Comparison of ENCODE assay signal across 16 cellular contexts in genomic region chr11:1151366-1152315, GRCh38. TPM values are rescaled to one million over a fixed set of nuclear protein-coding genes. Genes with fewer than 3 reads are reported as not detected.
A peak's percentile ranks its signal among the peaks of the same experiment; 100 is the strongest.
DNase-seq lines count a peak whose midpoint lies in the region; ATAC-seq, FAIRE-seq and TF ChIP-seq lines count a peak whose summit lies in the region.
"Had no signal": no experiment of that assay in that cellular context is flagged by ENCODE, and none has a peak within 500 bp of the region (broad histone marks: within the 10 kb centered on the region; RNA-seq: fewer than 3 reads in every experiment).

No MANE protein-coding gene starts in this region.

- no peak overlapping the region for H3K9ac ChIP-seq in K562 (ENCODE audit: insufficient read depth in 1 of 2, low read depth in 2 of 2, low read length in 2 of 2)

- H4K20me1 ChIP-seq in K562 (replicated peaks; ENCODE audit: control insufficient read depth, insufficient read depth, low read length) = 0 out of 2 replicates have a peak, but pooled peaks cover 5% of the 10 kb centered on the region

- H3K27ac ChIP-seq in K562 (ENCODE audit: extremely low read depth, low read depth, low read length) = no peak overlapping the region
- H3K27ac ChIP-seq: foreskin keratinocyte had no signal

- BruUV-seq in Calu3 (replicated peaks; lab: Mats Ljungman, UMichigan) (TSS peak; percentile 35), K562 (replicated peaks; lab: Mats Ljungman, UMichigan) (no TSS peak)

- no peak for FAIRE-seq in K562 (lab: Jason Lieb, UNC)
- FAIRE-seq: colon had no signal

- intact Hi-C loops in Calu3 (cut with micrococcal nuclease; ENCODE audit: unreplicated experiment) = no loop called here
- intact Hi-C loops in K562 (cut with micrococcal nuclease) = no loop called here

- TF ChIP-seq CTCF in Calu3 (IDR thresholded peaks at IDR 0.05; ENCODE audit: unreplicated experiment) (no peak), K562 (IDR thresholded peaks at IDR 0.05 in 2 of 3, conservative IDR thresholded peaks at IDR 0.05 in 1 of 3; ENCODE audit: insufficient read depth in 2 of 3, low read depth in 1 of 3, low read length in 3 of 3) (no peak), nephron (IDR thresholded peaks at IDR 0.05; ENCODE audit: unreplicated experiment in 3 of 3) (no peak)

- peak overlapping the region; percentile 54 for H3K27ac Mint-ChIP-seq in Calu3 (ENCODE audit: unreplicated experiment)
- peak overlapping the region in 2 of 3 experiments; percentile 15 to 45 for H3K27ac Mint-ChIP-seq in nephron
- H3K27ac Mint-ChIP-seq: activated naive CD4-positive, alpha-beta T cell treated with anti-CD3 and anti-CD28 coated beads, Interleukin-2, amount 50 U/mL, for 72 hours; stimulated activated naive CD8-positive, alpha-beta T cell treated with anti-CD3 and anti-CD28 coated beads, Interleukin-15, Interleukin-2, amounts not matched to agents 100 ng/mL and 50 ng/mL, for 24 hours had no signal

- peaks cover 2 to 25% of the 10 kb centered on the region in 2 experiments; a peak in 3 of 5 replicates for H3K27me3 ChIP-seq in K562 (ENCODE audit: control insufficient read depth in 2 of 2, insufficient read depth in 2 of 2, low read length in 2 of 2)
- H3K27me3 ChIP-seq: foreskin keratinocyte had no signal

- in situ Hi-C loops in K562 (cut with MboI) = no loop called here

- no peak overlapping the region for H2AFZ ChIP-seq in K562 (ENCODE audit: low read depth, low read length)

- 0% methylated on average over 19 of the region's 22 CpGs for WGBS in K562 (ENCODE audit: insufficient coverage, low coverage, missing lambda C conversion rate)

- POLR2A ChIA-PET in K562 (lab: Yijun Ruan, JAX) = interaction anchor here (1.0 kb wide), 1 partner anchor 486 kb away, joined by 3 read pairs; no protein-coding TSS in a partner anchor

- no peak for TF ChIP-seq RAD21 in K562 (CRISPR knock-in tag; conservative IDR thresholded peaks at IDR 0.05 in 1 of 2, IDR thresholded peaks at IDR 0.05 in 1 of 2)

- no peaks in the 10 kb centered on the region for H3K9me1 ChIP-seq in K562 (ENCODE audit: control insufficient read depth, insufficient read depth, low read length)

- ATAC-seq in K562 = no peak; the same call in 1 of the 3 replicates
- ATAC-seq: foreskin keratinocyte had no signal

- H3K79me2 ChIP-seq in K562 (ENCODE audit: control insufficient read depth, insufficient read depth, low read length) = no peaks in the 10 kb centered on the region

- DNase-seq in Calu3 (peak; percentile 60), HT-29 (ENCODE audit: low spot score) (peak; percentile 54), K562 (ENCODE audit: extremely low read depth in 1 of 4, low spot score in 3 of 4) (no peak), mucosa of gallbladder (ENCODE audit: low spot score) (no peak), AG08396 (ENCODE audit: low spot score) (no peak), kidney glomerular epithelial cell (lab: John Stamatoyannopoulos, UW) (no peak), NCI-H1930 (lab: John Stamatoyannopoulos, UW) (no peak)
- DNase-seq: activated CD4-positive, alpha-beta T cell treated with anti-CD3 and anti-CD28 coated beads, Interleukin-2, amount 50 U/mL, for 1 hour; foreskin keratinocyte; MM.1S; NCI-H524 had no signal

- no peaks in the 10 kb centered on the region for H3K36me3 ChIP-seq in K562 (ENCODE audit: control insufficient read depth, insufficient read depth, low read length)

- H3K4me3 ChIP-seq in K562 = no peak overlapping the region

- no peak overlapping the region for H3K4me2 ChIP-seq in K562 (ENCODE audit: insufficient read depth, low read length)

- TF ChIP-seq POLR2A in K562 (conservative IDR thresholded peaks at IDR 0.05) = no peak

- TF ChIP-seq EP300 in K562 (IDR thresholded peaks at IDR 0.05; ENCODE audit: low read length) = no peak

- CTCF ChIA-PET in Calu3 (lab: Charles Lee) = no interaction called here
- CTCF ChIA-PET in K562 (lab: Yijun Ruan, JAX; ENCODE audit: low intra/inter-chr PET ratio) = no interaction called here

- peak overlapping the region; percentile 42 for H3K4me3 Mint-ChIP-seq in Calu3 (ENCODE audit: low read depth, unreplicated experiment)
- H3K4me3 Mint-ChIP-seq in nephron = no peak overlapping the region
- H3K4me3 Mint-ChIP-seq: stimulated activated naive CD8-positive, alpha-beta T cell treated with anti-CD3 and anti-CD28 coated beads, Interleukin-15, Interleukin-2, amounts not matched to agents 100 ng/mL and 50 ng/mL, for 24 hours had no signal

- peaks cover 11% of the 10 kb centered on the region for H3K36me3 Mint-ChIP-seq in Calu3 (ENCODE audit: insufficient read depth, unreplicated experiment)
- peaks cover 6% of the 10 kb centered on the region for H3K36me3 Mint-ChIP-seq in nephron (ENCODE audit: low read depth)

- peaks cover 0 to 28% of the 10 kb centered on the region in 2 experiments; a peak in 2 of 5 replicates for H3K4me1 ChIP-seq in K562 (replicated peaks in 1 of 2; ENCODE audit: control insufficient read depth in 2 of 2, insufficient read depth in 2 of 2, low read length in 2 of 2)
- H3K4me1 ChIP-seq: foreskin keratinocyte had no signal

- H3K9me3 Mint-ChIP-seq in Calu3 (ENCODE audit: low read depth, unreplicated experiment) (no peaks in the 10 kb centered on the region), nephron (peaks cover under 1% of the 10 kb centered on the region)

- peaks cover 3% of the 10 kb centered on the region; the same call in 1 of the 2 replicates for H3K9me3 ChIP-seq in K562 (replicated peaks; ENCODE audit: control insufficient read depth, insufficient read depth, low read depth, low read length)

- H3K27me3 Mint-ChIP-seq in Calu3 (ENCODE audit: unreplicated experiment) (no peaks in the 10 kb centered on the region), nephron (ENCODE audit: low read depth) (peaks cover 11% of the 10 kb centered on the region)

- H3K4me1 Mint-ChIP-seq in Calu3 (ENCODE audit: low read depth, unreplicated experiment) = peaks cover 31% of the 10 kb centered on the region
- H3K4me1 Mint-ChIP-seq in nephron = peaks cover 6% of the 10 kb centered on the region

TF ChIP-seq in K562, 482 proteins besides CTCF, POLR2A, EP300 and RAD21:
- TF ChIP-seq TCFL5 (CRISPR knock-in tag; conservative IDR thresholded peaks at IDR 0.05) (no peak), FOSL1 (tag; conservative IDR thresholded peaks at IDR 0.05) (peak; percentile 26), POLR2AphosphoS5 (IDR thresholded peaks at IDR 0.05; ENCODE audit: control insufficient read depth, insufficient read depth, low read depth, low read length) (no peak)

RNA-seq across cellular contexts. Expression of gene MUC5AC, which starts 6.1 kb away (rescaled TPM):
- total RNA-seq in Calu3 (2022) (51.2 and 145 TPM in 2 replicates), K562 (2014; rRNA removed) (not detected in 2 replicates), K562 (2014; rRNA removed; fragmentation: Illumina TruSeq; extraction: Trizol) (not detected in 2 replicates), K562 (2015; rRNA removed; fragmentation: Illumina TruSeq; extraction: Trizol) (not detected in 2 replicates), K562 (2021) (under 0.01 TPM in 1 of 2 replicates, not detected in the other), mucosa of gallbladder (18.6 TPM)
- 6.9 and 9.0 TPM in 2 replicates for total RNA-seq in HT-29 (2014; rRNA removed; shearing (Covaris generic))
- total RNA-seq in K562 (2011; cell fraction: chromatin; rRNA removed; ENCODE audit: low replicate concordance) = not detected in 2 replicates
- total RNA-seq in K562 (2011; cell fraction: nucleolus; rRNA removed) = not detected in 2 replicates
- total RNA-seq in K562 (2011; cell fraction: nucleoplasm; rRNA removed) = not detected in 2 replicates
- polyA plus RNA-seq in K562 (2011; rRNA removed) (not detected in 2 replicates), K562 (2014; fragmentation: Illumina TruSeq; extraction: Trizol) (not detected in 2 replicates), K562 (2014; fragmentation: Nextera tagmentation; extraction: Ambion mirVana) (not detected), K562 (2014; rRNA removed) (not detected in 2 replicates)
- under 0.01 TPM in 1 of 2 replicates, not detected in the other for polyA plus RNA-seq in K562 (2011; cell fraction: cytosol; rRNA removed)
- polyA plus RNA-seq in K562 (2011; cell fraction: nucleus; rRNA removed) = not detected in 2 replicates
- under 0.01 TPM in 2 replicates for polyA plus RNA-seq in K562 (2012)
- not detected in 2 replicates for polyA minus RNA-seq in K562 (2011; rRNA and poly(A)+ RNA removed)
- polyA minus RNA-seq in K562 (2011; cell fraction: cytosol; rRNA and poly(A)+ RNA removed) = not detected in 2 replicates
- not detected in 2 replicates for polyA minus RNA-seq in K562 (2011; cell fraction: nucleus; rRNA and poly(A)+ RNA removed)
- total RNA-seq: activated naive CD4-positive, alpha-beta T cell treated with anti-CD3 and anti-CD28 coated beads, Interleukin-2, amount 50 U/mL, for 72 hours; foreskin keratinocyte; omental fat pad had no signal
- polyA plus RNA-seq: foreskin keratinocyte had no signal

Comparison
In these comparisons a context has a peak if more than half of its experiments do, and no peak if none do; other contexts are left out.
1. DNase-seq: peak in Calu3 (single experiment) and HT-29 (single experiment); none in K562 (0 of 4), mucosa of gallbladder (single experiment), AG08396 (single experiment), kidney glomerular epithelial cell (single experiment) and NCI-H1930 (0 of 2).